In the genomic region with DNA sequence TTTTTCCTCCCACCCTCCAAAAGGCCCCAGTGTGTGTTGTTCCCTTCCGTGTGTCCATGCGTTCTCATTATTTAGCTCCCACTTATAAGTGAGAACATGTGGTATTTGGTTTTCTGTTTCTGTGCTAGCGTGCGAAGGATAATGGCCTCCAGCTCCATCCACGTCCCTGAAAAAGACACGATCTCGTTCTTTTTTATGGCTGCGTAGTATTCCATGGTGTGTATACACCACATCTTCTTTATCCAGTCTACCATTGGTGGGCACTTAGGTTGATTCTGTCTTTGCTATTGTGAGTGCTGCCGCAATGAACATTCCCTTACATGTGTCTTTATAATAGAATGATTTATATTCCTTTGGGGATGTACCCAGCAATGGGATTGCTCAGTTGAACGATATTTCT, we compare ENCODE assay signal across 1 cellular context.
TF ChIP-seq lines count a peak whose summit lies in the region.

No MANE protein-coding gene starts in this region.

TF ChIP-seq in WTC11, 78 proteins besides CTCF, POLR2A, EP300 and RAD21 (continued from another document):
- TF ChIP-seq, protein P1, sequence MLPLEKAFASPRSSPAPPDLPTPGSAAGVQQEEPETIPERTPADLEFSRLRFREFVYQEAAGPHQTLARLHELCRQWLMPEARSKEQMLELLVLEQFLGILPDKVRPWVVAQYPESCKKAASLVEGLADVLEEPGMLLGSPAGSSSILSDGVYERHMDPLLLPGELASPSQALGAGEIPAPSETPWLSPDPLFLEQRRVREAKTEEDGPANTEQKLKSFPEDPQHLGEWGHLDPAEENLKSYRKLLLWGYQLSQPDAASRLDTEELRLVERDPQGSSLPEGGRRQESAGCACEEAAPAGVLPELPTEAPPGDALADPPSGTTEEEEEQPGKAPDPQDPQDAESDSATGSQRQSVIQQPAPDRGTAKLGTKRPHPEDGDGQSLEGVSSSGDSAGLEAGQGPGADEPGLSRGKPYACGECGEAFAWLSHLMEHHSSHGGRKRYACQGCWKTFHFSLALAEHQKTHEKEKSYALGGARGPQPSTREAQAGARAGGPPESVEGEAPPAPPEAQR (CRISPR knock-in tag; IDR thresholded peaks at IDR 0.05), result no peak
